In genomic region chr20:57004416-57004815, GRCh38 we compare ENCODE assay signal across 20 cellular contexts.
DNase-seq lines count a peak whose midpoint lies in the region; ATAC-seq and TF ChIP-seq lines count a peak whose summit lies in the region.
"Had no signal": no experiment of that assay in that cellular context is flagged by ENCODE, and none has a peak within 500 bp of the region (broad histone marks: within the 10 kb centered on the region; RNA-seq: fewer than 3 reads in every experiment).

No MANE protein-coding gene starts in this region.

- no peak overlapping the region for H3K4me3 ChIP-seq in spleen
- H3K4me3 ChIP-seq: MG63 had no signal

- intact Hi-C loops in spleen (cut with DNase I; ENCODE audit: low total_unique reads), result no loop called here

- H3K9me3 ChIP-seq in KOPT-K1 (ENCODE audit: insufficient read depth, low read length, poor library complexity, severe bottlenecking) (no peaks in the 10 kb centered on the region), spleen (peaks cover 0 to 7% (median 3%) of the 10 kb centered on the region in 8 donors)
- H3K9me3 ChIP-seq: MG63 had no signal

- no peaks in the 10 kb centered on the region for H3K36me3 Mint-ChIP-seq in stimulated activated effector memory CD8-positive, alpha-beta T cell treated with anti-CD3 and anti-CD28 coated beads, Interleukin-12 subunit alpha, Interleukin-12 subunit beta, amount 100 ng/mL, for 72 hours
- H3K36me3 Mint-ChIP-seq: CD4-positive, CD25-positive, alpha-beta regulatory T cell had no signal

- H3K27me3 ChIP-seq in spleen (replicated peaks in 1 of 7), result peaks cover 0 to 69% (median 4%) of the 10 kb centered on the region in 7 donors
- H3K27me3 ChIP-seq: MG63 had no signal

- no peaks in the 10 kb centered on the region for H3K4me1 ChIP-seq in spleen

- ATAC-seq in stimulated activated effector memory CD8-positive, alpha-beta T cell treated with anti-CD3 and anti-CD28 coated beads, Interleukin-12 subunit alpha, Interleukin-12 subunit beta, amount 100 ng/mL, for 72 hours, result peak; percentile 30
- no peak for ATAC-seq in GM19463 (IDR thresholded peaks at IDR 0.05; ENCODE audit: unreplicated experiment)
- ATAC-seq: Right ventricle myocardium inferior had no signal

- WGBS in spleen, 5 donors, result 78 to 84% (median 80%) methylated on average over 5 of the region's 5 CpGs

- H3K4me1 Mint-ChIP-seq in stimulated activated effector memory CD8-positive, alpha-beta T cell treated with anti-CD3 and anti-CD28 coated beads, Interleukin-12 subunit alpha, Interleukin-12 subunit beta, amount 100 ng/mL, for 72 hours, result no peaks in the 10 kb centered on the region
- H3K4me1 Mint-ChIP-seq: CD4-positive, CD25-positive, alpha-beta regulatory T cell had no signal

- peak; percentile 71 for DNase-seq in DMS79 treated with DMSO at 0.1 percent for 48 hours (lab: John Stamatoyannopoulos, UW)
- DNase-seq in RPMI7951 (ENCODE audit: low read depth), result peak; percentile 80
- DNase-seq in stimulated activated effector memory CD8-positive, alpha-beta T cell treated with anti-CD3 and anti-CD28 coated beads, Interleukin-12 subunit alpha, Interleukin-12 subunit beta, amount 100 ng/mL, for 72 hours (ENCODE audit: low spot score in 2 of 2), result no peak
- no peak for DNase-seq in GM10266 (ENCODE audit: extremely low spot score)
- DNase-seq in spleen, result no peak
- DNase-seq: ACHN; AML-193; CD4-positive, CD25-positive, alpha-beta regulatory T cell; COR-L47; DMS 273 treated with DMSO at 0.1 percent for 48 hours; H7; Karpas-422; MG63; NCI-H1092; NCI-H1436 treated with DMSO at 0.1 percent for 48 hours; NCI-H2081 treated with DMSO at 0.1 percent for 48 hours; SW 1271 had no signal

- H3K27ac ChIP-seq in KOPT-K1 (ENCODE audit: low read depth, low read length, poor library complexity, severe bottlenecking), result peak overlapping the region; percentile 99
- no peak overlapping the region for H3K27ac ChIP-seq in spleen

- no peak for TF ChIP-seq POLR2A in spleen (IDR thresholded peaks at IDR 0.05)

- peaks cover 3% of the 10 kb centered on the region for H3K9me3 Mint-ChIP-seq in stimulated activated effector memory CD8-positive, alpha-beta T cell treated with anti-CD3 and anti-CD28 coated beads, Interleukin-12 subunit alpha, Interleukin-12 subunit beta, amount 100 ng/mL, for 72 hours

- H3K27ac Mint-ChIP-seq in stimulated activated effector memory CD8-positive, alpha-beta T cell treated with anti-CD3 and anti-CD28 coated beads, Interleukin-12 subunit alpha, Interleukin-12 subunit beta, amount 100 ng/mL, for 72 hours, result no peak overlapping the region
- H3K27ac Mint-ChIP-seq: CD4-positive, CD25-positive, alpha-beta regulatory T cell had no signal

- TF ChIP-seq CTCF in GM10266 (IDR thresholded peaks at IDR 0.05; ENCODE audit: control insufficient read depth, insufficient read depth, low read depth, missing control alignments) (no peak), spleen (IDR thresholded peaks at IDR 0.05 in 8 of 11, conservative IDR thresholded peaks at IDR 0.05 in 3 of 11) (no peak)

- no peak overlapping the region for H3K4me3 Mint-ChIP-seq in stimulated activated effector memory CD8-positive, alpha-beta T cell treated with anti-CD3 and anti-CD28 coated beads, Interleukin-12 subunit alpha, Interleukin-12 subunit beta, amount 100 ng/mL, for 72 hours
- H3K4me3 Mint-ChIP-seq: CD4-positive, CD25-positive, alpha-beta regulatory T cell had no signal

- H3K36me3 ChIP-seq in KOPT-K1 (ENCODE audit: insufficient read depth, low read length) (no peaks in the 10 kb centered on the region), spleen (no peaks in the 10 kb centered on the region)
- H3K36me3 ChIP-seq: MG63 had no signal

Comparison
In these comparisons a context has a peak if more than half of its experiments do, and no peak if none do; other contexts are left out.
1. DNase-seq: peak in DMS79 treated with DMSO at 0.1 percent for 48 hours (single experiment) and RPMI7951 (single experiment); none in stimulated activated effector memory CD8-positive, alpha-beta T cell treated with anti-CD3 and anti-CD28 coated beads, Interleukin-12 subunit alpha, Interleukin-12 subunit beta, amount 100 ng/mL, for 72 hours (0 of 2), GM10266 (single experiment) and spleen (single experiment).